In the genomic region with DNA sequence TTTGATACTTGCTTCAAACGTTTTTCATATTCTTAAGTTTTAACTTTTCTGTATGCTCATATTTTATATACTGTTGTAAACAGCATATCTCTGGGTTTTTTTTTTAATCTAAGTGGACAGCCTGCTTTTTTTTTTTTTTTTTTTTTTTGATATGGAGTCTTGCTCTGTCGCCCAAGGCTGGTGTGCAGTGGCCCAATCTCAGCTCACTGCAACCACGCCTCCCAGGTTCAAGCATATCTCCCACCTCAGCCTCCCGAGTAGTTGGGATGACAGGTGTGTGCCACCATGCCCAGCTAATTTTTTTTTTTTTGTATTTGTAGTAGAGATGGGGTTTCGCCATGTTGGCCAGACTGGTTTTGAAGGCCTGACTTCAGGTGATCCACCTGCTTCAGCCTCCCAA, we compare ENCODE assay signal across 11 cellular contexts. TPM values are rescaled to one million over a fixed set of nuclear protein-coding genes. Genes with fewer than 3 reads are reported as not detected.
DNase-seq lines count a peak whose midpoint lies in the region; ATAC-seq and TF ChIP-seq lines count a peak whose summit lies in the region.
"Had no signal": no experiment of that assay in that cellular context is flagged by ENCODE, and none has a peak within 500 bp of the region (broad histone marks: within the 10 kb centered on the region; RNA-seq: fewer than 3 reads in every experiment).

No MANE protein-coding gene starts in this region.

- POLR2A ChIA-PET in Caco-2 (lab: Charles Lee) = no interaction called here

- H3K9me3 Mint-ChIP-seq in Caco-2 (ENCODE audit: unreplicated experiment) (no peaks in the 10 kb centered on the region), neural crest cell (no peaks in the 10 kb centered on the region)

- H3K27me3 ChIP-seq in Caco-2 (replicated peaks; ENCODE audit: control insufficient read depth, insufficient read depth, low read length) = no peaks in the 10 kb centered on the region
- no peaks in the 10 kb centered on the region for H3K27me3 ChIP-seq in MG63
- H3K27me3 ChIP-seq: right atrium auricular region had no signal

- H3K36me3 ChIP-seq in Caco-2 (ENCODE audit: control insufficient read depth, insufficient read depth, low read length) (no peaks in the 10 kb centered on the region), MG63 (peaks cover 19% of the 10 kb centered on the region)
- H3K36me3 ChIP-seq: right atrium auricular region had no signal

- no peak for ATAC-seq in HG02623 (IDR thresholded peaks at IDR 0.05; ENCODE audit: unreplicated experiment)
- ATAC-seq: esophagus mucosa had no signal

- BruUV-seq in Caco-2 (replicated peaks; lab: Mats Ljungman, UMichigan) = no TSS peak

- TF ChIP-seq CTCF in Caco-2 (IDR thresholded peaks at IDR 0.05; ENCODE audit: insufficient read depth in 1 of 2, low read depth in 1 of 2, low read length in 1 of 2, severe bottlenecking in 1 of 2, unreplicated experiment in 1 of 2) (no peak), choroid plexus epithelial cell (conservative IDR thresholded peaks at IDR 0.05; ENCODE audit: low read depth, low read length) (no peak), neural crest cell (conservative IDR thresholded peaks at IDR 0.05) (no peak)

- no peaks in the 10 kb centered on the region for H3K27me3 Mint-ChIP-seq in Caco-2 (ENCODE audit: insufficient read depth, unreplicated experiment)
- no peaks in the 10 kb centered on the region for H3K27me3 Mint-ChIP-seq in neural crest cell (ENCODE audit: low read depth)

- CTCF ChIA-PET in Caco-2 (lab: Charles Lee) = no interaction called here

- intact Hi-C loops in Caco-2 (cut with micrococcal nuclease; ENCODE audit: unreplicated experiment) = no loop called here

- peaks cover 12% of the 10 kb centered on the region; the same call in 1 of the 2 replicates for H3K4me1 ChIP-seq in Caco-2

- H3K9me3 ChIP-seq in Caco-2 (no peaks in the 10 kb centered on the region), MG63 (no peaks in the 10 kb centered on the region)
- H3K9me3 ChIP-seq: right atrium auricular region had no signal

- H3K27ac Mint-ChIP-seq in Caco-2 (ENCODE audit: unreplicated experiment) (peak overlapping the region; percentile 98), neural crest cell (ENCODE audit: unreplicated experiment) (no peak overlapping the region)

- H3K4me3 Mint-ChIP-seq in Caco-2 (ENCODE audit: unreplicated experiment) (peak overlapping the region; percentile 99), neural crest cell (peak overlapping the region; percentile 98)

- DNase-seq in Caco-2 (no peak), MG63 (no peak), choroid plexus epithelial cell (ENCODE audit: low read depth) (no peak), neural crest cell (ENCODE audit: low read depth, low spot score) (no peak), NCI-H526 treated with DMSO at 0.1 percent for 48 hours (lab: John Stamatoyannopoulos, UW) (no peak), mucosa of gallbladder (ENCODE audit: low spot score) (no peak), C1 segment of cervical spinal cord (lab: John Stamatoyannopoulos, UW) (no peak)
- DNase-seq: NCI-H345 had no signal

- peak overlapping the region; percentile 62 for H3K4me3 ChIP-seq in Caco-2 (ENCODE audit: low read depth, low read length)
- peak overlapping the region; percentile 73 for H3K4me3 ChIP-seq in MG63
- peak overlapping the region; percentile 97 for H3K4me3 ChIP-seq in choroid plexus epithelial cell (ENCODE audit: low read depth, low read length)

- H3K36me3 Mint-ChIP-seq in Caco-2 (ENCODE audit: insufficient read depth, unreplicated experiment) (peaks cover 32% of the 10 kb centered on the region), neural crest cell (ENCODE audit: low read depth) (no peaks in the 10 kb centered on the region)

- H3K4me1 Mint-ChIP-seq in Caco-2 (ENCODE audit: low read depth, unreplicated experiment) (peaks cover 22% of the 10 kb centered on the region), neural crest cell (peaks cover 28% of the 10 kb centered on the region)

RNA-seq across cellular contexts. Expression of a gene that starts 1.2 kb away (rescaled TPM):
- total RNA-seq in Caco-2 (2022) = 38.5 and 40.0 TPM in 2 replicates
- total RNA-seq in MG63 (2014; rRNA removed; shearing (Covaris generic); ENCODE audit: low replicate concordance) = 60.4 and 63.4 TPM in 2 replicates
- 28.2 and 33.3 TPM in 2 replicates for total RNA-seq in neural crest cell
- total RNA-seq in mucosa of gallbladder = 21.4 TPM

RNA-seq across cellular contexts. Expression of a gene that starts 40.1 kb away (rescaled TPM):
- total RNA-seq in Caco-2 (2022) (40.4 and 45.3 TPM in 2 replicates), neural crest cell (57.2 and 58.0 TPM in 2 replicates), mucosa of gallbladder (34.5 TPM)
- 18.7 and 23.1 TPM in 2 replicates for total RNA-seq in MG63 (2014; rRNA removed; shearing (Covaris generic); ENCODE audit: low replicate concordance)

RNA-seq across cellular contexts. Expression of a gene that starts 40.4 kb away (rescaled TPM):
- 34.2 and 35.9 TPM in 2 replicates for total RNA-seq in Caco-2 (2022)
- total RNA-seq in MG63 (2014; rRNA removed; shearing (Covaris generic); ENCODE audit: low replicate concordance) = 9.5 and 19.4 TPM in 2 replicates
- total RNA-seq in neural crest cell = 43.6 and 46.0 TPM in 2 replicates
- 39.9 TPM for total RNA-seq in mucosa of gallbladder
